In genomic region chr17:45018514-45019176, GRCh38 we compare ENCODE assay signal across 8 cellular contexts. TPM values are rescaled to one million over a fixed set of nuclear protein-coding genes. Genes with fewer than 3 reads are reported as not detected.
DNase-seq lines count a peak whose midpoint lies in the region; ATAC-seq and TF ChIP-seq lines count a peak whose summit lies in the region.

No MANE protein-coding gene starts in this region.

- H3K4me1 ChIP-seq in RWPE2 (ENCODE audit: insufficient read depth, poor library complexity, severe bottlenecking) (peaks cover 6% of the 10 kb centered on the region), neural progenitor cell (peaks cover 21% of the 10 kb centered on the region)

- DNase-seq in SHP77 (lab: John Stamatoyannopoulos, UW) (peak; percentile 38 to 39), SHP77 treated with DMSO at 0.1 percent for 48 hours (lab: John Stamatoyannopoulos, UW) (no peak), RWPE2 (ENCODE audit: low spot score) (no peak), neural progenitor cell (ENCODE audit: low spot score) (peak; percentile 31), RPMI8226 (no peak)
- peak in 1 of 3 experiments; percentile 7 for DNase-seq in effector memory CD8-positive, alpha-beta T cell

- H3K4me3 ChIP-seq in RWPE2 (ENCODE audit: severe bottlenecking) (peak overlapping the region; percentile 40), neural progenitor cell (peak overlapping the region; percentile 59)

- peaks cover 35% of the 10 kb centered on the region for H4K20me1 ChIP-seq in neural progenitor cell (ENCODE audit: low read depth)

- peak overlapping the region; percentile 88 to 90 for H3K4me3 Mint-ChIP-seq in effector memory CD8-positive, alpha-beta T cell
- peak overlapping the region; percentile 90 for H3K4me3 Mint-ChIP-seq in neural progenitor cell

- no peaks in the 10 kb centered on the region for H3K27me3 ChIP-seq in RWPE2 (ENCODE audit: insufficient read depth, poor library complexity, severe bottlenecking)
- peaks cover 51% of the 10 kb centered on the region for H3K27me3 ChIP-seq in neural progenitor cell

- no peaks in the 10 kb centered on the region for H3K9me3 Mint-ChIP-seq in effector memory CD8-positive, alpha-beta T cell
- H3K9me3 Mint-ChIP-seq in neural progenitor cell, result no peaks in the 10 kb centered on the region

- peaks cover 30 to 56% of the 10 kb centered on the region in 2 donors for H3K27me3 Mint-ChIP-seq in effector memory CD8-positive, alpha-beta T cell
- H3K27me3 Mint-ChIP-seq in neural progenitor cell (ENCODE audit: insufficient read depth, low read depth), result peaks cover 29% of the 10 kb centered on the region

- H3K36me3 Mint-ChIP-seq in effector memory CD8-positive, alpha-beta T cell (ENCODE audit: insufficient read depth), result peaks cover 3% of the 10 kb centered on the region
- H3K36me3 Mint-ChIP-seq in neural progenitor cell, result peaks cover 2% of the 10 kb centered on the region

- H3K27ac ChIP-seq in RWPE2 (ENCODE audit: poor library complexity, severe bottlenecking) (peak overlapping the region; percentile 24), neural progenitor cell (no peak overlapping the region)

- peaks cover 18% of the 10 kb centered on the region in 2 donors for H3K4me1 Mint-ChIP-seq in effector memory CD8-positive, alpha-beta T cell (ENCODE audit: low read depth in 2 of 2)
- H3K4me1 Mint-ChIP-seq in neural progenitor cell, result peaks cover 38% of the 10 kb centered on the region

- H3K36me3 ChIP-seq in RWPE2 (ENCODE audit: low read depth) (no peaks in the 10 kb centered on the region), neural progenitor cell (no peaks in the 10 kb centered on the region)

- ATAC-seq in RWPE2 (ENCODE audit: low read depth), result peak; percentile 17; the same call in 2 of the 3 replicates
- peak; percentile 34 for ATAC-seq in effector memory CD8-positive, alpha-beta T cell (replicated peaks)
- ATAC-seq in GM18511 (IDR thresholded peaks at IDR 0.05; ENCODE audit: unreplicated experiment), result no peak
- ATAC-seq in GM19452 (IDR thresholded peaks at IDR 0.05; ENCODE audit: unreplicated experiment), result no peak

- H2AFZ ChIP-seq in neural progenitor cell (replicated peaks), result peak overlapping the region; percentile 63

- TF ChIP-seq CTCF in RWPE2 (IDR thresholded peaks at IDR 0.05; ENCODE audit: poor library complexity, severe bottlenecking), result no peak
- TF ChIP-seq CTCF in neural progenitor cell (IDR thresholded peaks at IDR 0.05), result no peak

- peak overlapping the region; percentile 97 for H3K4me2 ChIP-seq in neural progenitor cell

- no peak overlapping the region for H3K9ac ChIP-seq in neural progenitor cell

- H3F3A ChIP-seq in neural progenitor cell (ENCODE audit: low read depth), result peaks cover 46% of the 10 kb centered on the region

- H3K9me3 ChIP-seq in RWPE2 (ENCODE audit: severe bottlenecking) (no peaks in the 10 kb centered on the region), neural progenitor cell (ENCODE audit: low read depth) (no peaks in the 10 kb centered on the region)

- H3K27ac Mint-ChIP-seq in effector memory CD8-positive, alpha-beta T cell, result peak overlapping the region in 1 of 2 donors; percentile 69
- H3K27ac Mint-ChIP-seq in neural progenitor cell, result no peak overlapping the region

- H3K79me2 ChIP-seq in neural progenitor cell (ENCODE audit: low read depth), result no peaks in the 10 kb centered on the region

RNA-seq across cellular contexts. Expression of gene DCAKD, which starts 32.8 kb away (rescaled TPM):
- total RNA-seq in neural progenitor cell (ENCODE audit: low replicate concordance), result 31.4 and 91.5 TPM in 2 replicates

RNA-seq across cellular contexts. Expression of gene NMT1, which starts 42.5 kb away (rescaled TPM):
- total RNA-seq in neural progenitor cell (ENCODE audit: low replicate concordance), result 95.0 and 101 TPM in 2 replicates

RNA-seq across cellular contexts. Expression of gene C1QL1, which starts 50.5 kb away (rescaled TPM):
- total RNA-seq in neural progenitor cell (ENCODE audit: low replicate concordance), result 4.7 TPM in 1 of 2 replicates, not detected in the other

Comparison
In these comparisons a context has a peak if more than half of its experiments do, and no peak if none do; other contexts are left out.
1. DNase-seq: peak in SHP77 (2 of 2) and neural progenitor cell (single experiment); none in SHP77 treated with DMSO at 0.1 percent for 48 hours (single experiment), RWPE2 (single experiment) and RPMI8226 (single experiment).
2. ATAC-seq: peak in RWPE2 (single experiment) and effector memory CD8-positive, alpha-beta T cell (single experiment); none in GM18511 (single experiment) and GM19452 (single experiment).